ENCODE assay signal across 22 cellular contexts in genomic region chr14:32514236-32514635, GRCh38.
DNase-seq lines count a peak whose midpoint lies in the region; ATAC-seq, FAIRE-seq and TF ChIP-seq lines count a peak whose summit lies in the region.
"Had no signal": no experiment of that assay in that cellular context is flagged by ENCODE, and none has a peak within 500 bp of the region (broad histone marks: within the 10 kb centered on the region; RNA-seq: fewer than 3 reads in every experiment).

No MANE protein-coding gene starts in this region.

- peaks cover 0 to 7% (median 2%) of the 10 kb centered on the region in 4 donors for H3K4me1 ChIP-seq in liver (ENCODE audit: control insufficient read depth in 4 of 4, insufficient read depth in 4 of 4, low read length in 3 of 4)
- H3K4me1 ChIP-seq in HepG2 (ENCODE audit: insufficient read depth, low read length) = 0 out of 2 replicates have a peak, but pooled peaks cover 6% of the 10 kb centered on the region
- H3K4me1 ChIP-seq: BLaER1 treated with 17β-estradiol and CSF1 and Interleukin-3, amounts not matched to agents 10 nM and 100 nM; neural progenitor cell; prostate gland; vagina had no signal

- POLR2A ChIA-PET in HepG2 (lab: Yijun Ruan, JAX) = no interaction called here
- POLR2A ChIA-PET in activated CD4-positive, alpha-beta T cell treated with anti-CD3 and anti-CD28 coated beads, Interleukin-2, amount 10 ng/mL, durations not matched to agents 7 days and 5 days (lab: Charles Lee) = interaction anchor here (0.6 kb wide), 1 partner anchor 173 kb away, joined by 3 read pairs; no protein-coding TSS in a partner anchor

- no peak for TF ChIP-seq EP300 in HepG2 (IDR thresholded peaks at IDR 0.05; ENCODE audit: low read depth in 2 of 2, low read length in 2 of 2)
- no peak for TF ChIP-seq EP300 in HepG2 (CRISPR knock-in tag; IDR thresholded peaks at IDR 0.05; ENCODE audit: borderline replicate concordance)

- no peak overlapping the region for H3K4me3 Mint-ChIP-seq in mesothelial cell of epicardium
- no peak overlapping the region for H3K4me3 Mint-ChIP-seq in activated CD4-positive, alpha-beta T cell treated with anti-CD3 and anti-CD28 coated beads, Interleukin-2, amount 10 ng/mL, durations not matched to agents 7 days and 5 days
- H3K4me3 Mint-ChIP-seq: activated naive CD8-positive, alpha-beta T cell treated with anti-CD3 and anti-CD28 coated beads for 36 hours; brain; dendritic cell treated with granulocyte-macrophage colony-stimulating factor and Interleukin-4, amounts not matched to agents 40 ng/mL and 50 ng/mL, for 4 days; neural progenitor cell had no signal

- peaks cover 9% of the 10 kb centered on the region for H3K36me3 Mint-ChIP-seq in mesothelial cell of epicardium
- no peaks in the 10 kb centered on the region for H3K36me3 Mint-ChIP-seq in activated CD4-positive, alpha-beta T cell treated with anti-CD3 and anti-CD28 coated beads, Interleukin-2, amount 10 ng/mL, durations not matched to agents 7 days and 5 days (ENCODE audit: low read depth)
- H3K36me3 Mint-ChIP-seq: activated naive CD8-positive, alpha-beta T cell treated with anti-CD3 and anti-CD28 coated beads for 36 hours; neural progenitor cell had no signal

- no peak overlapping the region for H2AFZ ChIP-seq in HepG2 (ENCODE audit: low read length)
- H2AFZ ChIP-seq: neural progenitor cell had no signal

- WGBS in liver = 82% methylated on average over 1 of the region's 1 CpG
- WGBS in HepG2 (ENCODE audit: low lambda C conversion rate) = 0% methylated on average over 1 of the region's 1 CpG

- H3K27ac Mint-ChIP-seq in mesothelial cell of epicardium = peak overlapping the region; percentile 88
- no peak overlapping the region for H3K27ac Mint-ChIP-seq in activated CD4-positive, alpha-beta T cell treated with anti-CD3 and anti-CD28 coated beads, Interleukin-2, amount 10 ng/mL, durations not matched to agents 7 days and 5 days
- H3K27ac Mint-ChIP-seq: activated naive CD8-positive, alpha-beta T cell treated with anti-CD3 and anti-CD28 coated beads for 36 hours; activated T-helper 2 cell treated with anti-CD3 and anti-CD28 coated beads, Interferon-gamma antibody, Interleukin-2, Interleukin-4, amounts not matched to agents 10 μg/mL and 5 μg/mL and 100 μg/mL, durations not matched to agents 14 hours and 24 hours and 36 hours; dendritic cell treated with granulocyte-macrophage colony-stimulating factor and Interleukin-4, amounts not matched to agents 40 ng/mL and 50 ng/mL, for 4 days; neural progenitor cell had no signal

- no peak for ATAC-seq in HepG2
- ATAC-seq in HG03521 (IDR thresholded peaks at IDR 0.05; ENCODE audit: unreplicated experiment) = no peak

- no peak overlapping the region for H3K27ac ChIP-seq in liver (ENCODE audit: low read depth in 1 of 2, low read length in 2 of 2)
- H3K27ac ChIP-seq in HepG2 (ENCODE audit: extremely low read length, insufficient read depth, low read length) = no peak overlapping the region
- H3K27ac ChIP-seq in brain microvascular endothelial cell = peak overlapping the region; percentile 8
- H3K27ac ChIP-seq: BLaER1 treated with 17β-estradiol and CSF1 and Interleukin-3, amounts not matched to agents 10 nM and 100 nM; neural progenitor cell; prostate gland; vagina had no signal

- DNase-seq in HepG2 (ENCODE audit: low spot score) (no peak), brain microvascular endothelial cell (no peak), mesothelial cell of epicardium (ENCODE audit: low spot score in 2 of 2, unreplicated experiment in 2 of 2) (no peak), head of caudate nucleus (no peak)
- DNase-seq in activated CD4-positive, alpha-beta T cell treated with anti-CD3 and anti-CD28 coated beads, Interleukin-2, amount 10 ng/mL, durations not matched to agents 7 days and 5 days = no peak
- no peak for DNase-seq in stimulated activated CD4-positive, alpha-beta T cell treated with anti-CD3 and anti-CD28 coated beads, Interleukin-4, amount 100 ng/mL, for 24 hours
- DNase-seq: activated CD4-positive, alpha-beta T cell treated with anti-CD3 and anti-CD28 coated beads for 48 hours; activated naive CD8-positive, alpha-beta T cell treated with anti-CD3 and anti-CD28 coated beads for 36 hours; DMS153; GF-D8; KBM-7; NCI-H1092; SIG-M5 had no signal

- CTCF ChIA-PET in HepG2 (lab: Yijun Ruan, JAX; ENCODE audit: low intra/inter-chr PET ratio, low total read pairs) = no interaction called here
- CTCF ChIA-PET in activated CD4-positive, alpha-beta T cell treated with anti-CD3 and anti-CD28 coated beads, Interleukin-2, amount 10 ng/mL, durations not matched to agents 7 days and 5 days (lab: Charles Lee) = no interaction called here

- H3K4me2 ChIP-seq in HepG2 (ENCODE audit: low read depth, low read length) = no peak overlapping the region
- H3K4me2 ChIP-seq: BLaER1 treated with 17β-estradiol and CSF1 and Interleukin-3, amounts not matched to agents 10 nM and 100 nM; neural progenitor cell had no signal

- H3K9ac ChIP-seq in liver (ENCODE audit: low read depth in 1 of 2, low read length in 2 of 2) (no peak overlapping the region), HepG2 (ENCODE audit: insufficient read depth, low read depth, low read length) (no peak overlapping the region)
- H3K9ac ChIP-seq: neural progenitor cell had no signal

- no peak for TF ChIP-seq POLR2A in HepG2 (IDR thresholded peaks at IDR 0.05; ENCODE audit: insufficient read depth in 1 of 2, low read depth in 2 of 2, low read length in 2 of 2)

- intact Hi-C loops in HepG2 (cut with micrococcal nuclease; ENCODE audit: unreplicated experiment) = no loop called here
- intact Hi-C loops in head of caudate nucleus (cut with DNase I) = loop anchor here (5.0 kb wide), 1 partner anchor 42 kb away; no protein-coding TSS in a partner anchor

- H3K4me1 Mint-ChIP-seq in mesothelial cell of epicardium = peaks cover 52% of the 10 kb centered on the region
- no peaks in the 10 kb centered on the region for H3K4me1 Mint-ChIP-seq in activated CD4-positive, alpha-beta T cell treated with anti-CD3 and anti-CD28 coated beads, Interleukin-2, amount 10 ng/mL, durations not matched to agents 7 days and 5 days
- H3K4me1 Mint-ChIP-seq: activated naive CD8-positive, alpha-beta T cell treated with anti-CD3 and anti-CD28 coated beads for 36 hours had no signal

- no TSS peak for BruUV-seq in HepG2 (replicated peaks; lab: Mats Ljungman, UMichigan)

- no peaks in the 10 kb centered on the region for H3K27me3 ChIP-seq in liver (ENCODE audit: control insufficient read depth in 4 of 4, insufficient read depth in 4 of 4, low read length in 3 of 4)
- no peaks in the 10 kb centered on the region for H3K27me3 ChIP-seq in HepG2 (ENCODE audit: control insufficient read depth in 1 of 2, insufficient read depth in 2 of 2, low read length in 2 of 2)
- no peaks in the 10 kb centered on the region for H3K27me3 ChIP-seq in brain microvascular endothelial cell (replicated peaks)
- H3K27me3 ChIP-seq: BLaER1 treated with 17β-estradiol and CSF1 and Interleukin-3, amounts not matched to agents 10 nM and 100 nM; neural progenitor cell; vagina had no signal

- no peaks in the 10 kb centered on the region for H3K36me3 ChIP-seq in liver (ENCODE audit: control insufficient read depth in 4 of 4, insufficient read depth in 3 of 4, low read depth in 1 of 4, low read length in 3 of 4)
- no peaks in the 10 kb centered on the region for H3K36me3 ChIP-seq in HepG2 (replicated peaks in 1 of 2; ENCODE audit: control insufficient read depth in 1 of 2, insufficient read depth in 2 of 2, low read length in 2 of 2)
- H3K36me3 ChIP-seq in brain microvascular endothelial cell (replicated peaks) = no peaks in the 10 kb centered on the region
- H3K36me3 ChIP-seq: BLaER1 treated with 17β-estradiol and CSF1 and Interleukin-3, amounts not matched to agents 10 nM and 100 nM; neural progenitor cell; prostate gland; vagina had no signal

- H3K9me3 Mint-ChIP-seq in mesothelial cell of epicardium = peaks cover 14% of the 10 kb centered on the region
- H3K9me3 Mint-ChIP-seq in activated CD4-positive, alpha-beta T cell treated with anti-CD3 and anti-CD28 coated beads, Interleukin-2, amount 10 ng/mL, durations not matched to agents 7 days and 5 days = peaks cover 2% of the 10 kb centered on the region
- H3K9me3 Mint-ChIP-seq: activated T-helper 2 cell treated with anti-CD3 and anti-CD28 coated beads, Interferon-gamma antibody, Interleukin-2, Interleukin-4, amounts not matched to agents 10 μg/mL and 5 μg/mL and 100 μg/mL, durations not matched to agents 14 hours and 24 hours and 36 hours; neural progenitor cell had no signal

- H3K9me3 ChIP-seq in liver (ENCODE audit: control insufficient read depth in 4 of 4, low read length in 3 of 4) (no peaks in the 10 kb centered on the region), HepG2 (ENCODE audit: low read length) (no peaks in the 10 kb centered on the region)
- H3K9me3 ChIP-seq: prostate gland, vagina had no signal

- no peaks in the 10 kb centered on the region for H3K79me2 ChIP-seq in HepG2 (ENCODE audit: insufficient read depth, low read length)

- H4K20me1 ChIP-seq in HepG2 (ENCODE audit: insufficient read depth, low read length) = no peaks in the 10 kb centered on the region
- H4K20me1 ChIP-seq: BLaER1 treated with 17β-estradiol and CSF1 and Interleukin-3, amounts not matched to agents 10 nM and 100 nM had no signal

- no peaks in the 10 kb centered on the region for H3K27me3 Mint-ChIP-seq in mesothelial cell of epicardium (ENCODE audit: low read depth)
- H3K27me3 Mint-ChIP-seq in activated CD4-positive, alpha-beta T cell treated with anti-CD3 and anti-CD28 coated beads, Interleukin-2, amount 10 ng/mL, durations not matched to agents 7 days and 5 days = peaks cover 11% of the 10 kb centered on the region
- H3K27me3 Mint-ChIP-seq: brain; dendritic cell treated with granulocyte-macrophage colony-stimulating factor and Interleukin-4, amounts not matched to agents 40 ng/mL and 50 ng/mL, for 4 days had no signal

- H3K4me3 ChIP-seq in liver (ENCODE audit: low read depth in 1 of 3, low read length in 3 of 3) = no peak overlapping the region
- H3K4me3 ChIP-seq in HepG2 (replicated peaks in 1 of 3; ENCODE audit: insufficient read depth in 1 of 3, low read depth in 2 of 3, low read length in 3 of 3) = no peak overlapping the region
- no peak overlapping the region for H3K4me3 ChIP-seq in brain microvascular endothelial cell (ENCODE audit: low read depth, low read length)
- H3K4me3 ChIP-seq: BLaER1 treated with 17β-estradiol and CSF1 and Interleukin-3, amounts not matched to agents 10 nM and 100 nM; neural progenitor cell; prostate gland; vagina had no signal

- TF ChIP-seq RAD21 in liver (IDR thresholded peaks at IDR 0.05) = no peak
- no peak for TF ChIP-seq RAD21 in HepG2 (CRISPR knock-in tag; IDR thresholded peaks at IDR 0.05)

- FAIRE-seq in HepG2 (lab: Jason Lieb, UNC) = no peak

- in situ Hi-C loops in HepG2 (cut with HindIII; ENCODE audit: extremely low pct_ligation_motif_present, low pct_unique_long_range_greater_than_20kb) = no loop called here
- in situ Hi-C loops in brain microvascular endothelial cell (cut with HindIII; ENCODE audit: low pct_ligation_motif_present, low sequenced_read_pairs) = no loop called here

- TF ChIP-seq CTCF in liver (IDR thresholded peaks at IDR 0.05; ENCODE audit: low read depth, low read length, missing input control) = no peak
- TF ChIP-seq CTCF in HepG2 (CRISPR knock-in tag; IDR thresholded peaks at IDR 0.05) = no peak
- no peak for TF ChIP-seq CTCF in brain microvascular endothelial cell (IDR thresholded peaks at IDR 0.05; ENCODE audit: low read depth, low read length, missing control alignments)
- TF ChIP-seq CTCF in mesothelial cell of epicardium (IDR thresholded peaks at IDR 0.05; ENCODE audit: unreplicated experiment) = no peak
